ENCODE assay signal across 9 cellular contexts in the genomic region with DNA sequence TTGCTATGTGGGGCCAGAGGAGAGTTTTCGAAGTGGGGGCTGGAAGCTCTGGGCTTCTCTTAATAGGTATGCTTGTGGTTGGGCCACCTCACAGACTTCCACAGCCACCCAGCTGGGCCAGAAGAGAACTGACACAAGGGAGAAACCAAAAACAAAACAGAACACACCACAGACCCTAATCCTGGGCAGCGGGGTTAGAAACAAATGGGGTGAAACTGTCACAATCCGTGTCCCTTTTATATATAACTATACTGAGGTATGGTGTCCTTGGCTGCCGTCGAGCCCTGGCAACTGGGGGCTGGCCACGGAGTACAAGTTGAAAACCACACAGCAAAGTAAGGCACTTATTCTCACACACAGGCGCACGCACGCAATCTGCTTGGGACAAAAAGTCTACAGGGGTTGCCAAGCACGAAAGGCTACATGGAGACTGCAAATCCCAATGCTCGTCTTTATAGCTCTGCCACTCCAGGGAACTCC.
DNase-seq lines count a peak whose midpoint lies in the region; ATAC-seq and TF ChIP-seq lines count a peak whose summit lies in the region.
"Had no signal": no experiment of that assay in that cellular context is flagged by ENCODE, and none has a peak within 500 bp of the region (broad histone marks: within the 10 kb centered on the region; RNA-seq: fewer than 3 reads in every experiment).

No MANE protein-coding gene starts in this region.

- dilution Hi-C loops in mammary epithelial cell (cut with HindIII; ENCODE audit: low sequenced_read_pairs), result no loop called here

- peaks cover 7% of the 10 kb centered on the region for H3K4me1 Mint-ChIP-seq in stimulated activated naive CD8-positive, alpha-beta T cell treated with anti-CD3 and anti-CD28 coated beads, Interleukin-15, amount 100 ng/mL, for 72 hours

- CTCF ChIA-PET in mammary epithelial cell (lab: Charles Lee; ENCODE audit: low non-redundant PET), result no interaction called here

- in situ Hi-C loops in mammary epithelial cell (cut with MboI; ENCODE audit: low sequenced_read_pairs in 2 of 2), result no loop called here

- H3K4me3 ChIP-seq in HUES48 (ENCODE audit: low read depth, low read length) (no peak overlapping the region), mucosa of descending colon (no peak overlapping the region), mammary epithelial cell (replicated peaks in 1 of 3; ENCODE audit: insufficient read depth in 1 of 3, low read depth in 2 of 3, low read length in 3 of 3) (no peak overlapping the region)

- H3K4me2 ChIP-seq in mammary epithelial cell (ENCODE audit: insufficient read depth, low read depth, low read length), result no peak overlapping the region

- H3K27ac ChIP-seq in HUES48 (ENCODE audit: low read depth, low read length), result peak overlapping the region; percentile 29
- no peak overlapping the region for H3K27ac ChIP-seq in mammary epithelial cell (ENCODE audit: insufficient read depth, low read depth, low read length)

- no peak overlapping the region for H2AFZ ChIP-seq in mammary epithelial cell (ENCODE audit: low read depth, low read length)

- H3K4me3 Mint-ChIP-seq in stimulated activated naive CD8-positive, alpha-beta T cell treated with anti-CD3 and anti-CD28 coated beads, Interleukin-15, amount 100 ng/mL, for 72 hours, result no peak overlapping the region
- H3K4me3 Mint-ChIP-seq: activated T-helper 1 cell treated with anti-CD3 and anti-CD28 coated beads, Interleukin-12 subunit alpha, Interleukin-12 subunit beta, Interleukin-2, Interleukin-4 antibody, amounts not matched to agents 30 ng/mL and 10 ng/mL and 1 ng/mL, durations not matched to agents 14 hours and 24 hours and 36 hours had no signal

- no peak overlapping the region for H3K9ac ChIP-seq in HUES48 (ENCODE audit: low read depth, low read length)
- H3K9ac ChIP-seq in mammary epithelial cell (ENCODE audit: insufficient read depth, low read length), result no peak overlapping the region

- H3K9me3 Mint-ChIP-seq in stimulated activated naive CD8-positive, alpha-beta T cell treated with anti-CD3 and anti-CD28 coated beads, Interleukin-15, amount 100 ng/mL, for 72 hours, result peaks cover 0 to 8% of the 10 kb centered on the region in 2 donors

- H3K9me3 ChIP-seq in HUES48 (ENCODE audit: control insufficient read depth, insufficient read depth, low read length) (no peaks in the 10 kb centered on the region; the same call in 1 of the 2 replicates), mucosa of descending colon (no peaks in the 10 kb centered on the region), mammary epithelial cell (replicated peaks; ENCODE audit: insufficient read depth, low read length) (no peaks in the 10 kb centered on the region)

- TF ChIP-seq CTCF in mucosa of descending colon (IDR thresholded peaks at IDR 0.05) (no peak), mammary epithelial cell (conservative IDR thresholded peaks at IDR 0.05 in 1 of 2, IDR thresholded peaks at IDR 0.05 in 1 of 2; ENCODE audit: extremely low read depth in 1 of 2, insufficient read depth in 1 of 2, low read depth in 1 of 2, low read length in 2 of 2) (no peak)

- 0 out of 2 replicates have a peak, but pooled peaks cover 10% of the 10 kb centered on the region for H3K4me1 ChIP-seq in HUES48 (ENCODE audit: control insufficient read depth, insufficient read depth, low read length)
- H3K4me1 ChIP-seq in mucosa of descending colon (ENCODE audit: low read depth), result peaks cover 7% of the 10 kb centered on the region
- peaks cover 24% of the 10 kb centered on the region for H3K4me1 ChIP-seq in mammary epithelial cell (ENCODE audit: insufficient read depth, low read length)

- H3K36me3 ChIP-seq in HUES48 (ENCODE audit: control insufficient read depth, insufficient read depth, low read length), result peaks cover 11% of the 10 kb centered on the region; the same call in 1 of the 2 replicates
- H3K36me3 ChIP-seq in mucosa of descending colon (ENCODE audit: low read depth), result no peaks in the 10 kb centered on the region
- H3K36me3 ChIP-seq in mammary epithelial cell (ENCODE audit: insufficient read depth, low read length), result peaks cover 2% of the 10 kb centered on the region

- intact Hi-C loops in mucosa of descending colon (cut with DNase I, micrococcal nuclease) (no loop called here), mammary epithelial cell (cut with micrococcal nuclease) (no loop called here)

- ATAC-seq in GM18498 (IDR thresholded peaks at IDR 0.05; ENCODE audit: unreplicated experiment) (peak; percentile 49), GM21717 (IDR thresholded peaks at IDR 0.05; ENCODE audit: unreplicated experiment) (peak; percentile 60), mucosa of descending colon (peak; percentile 47)
- no peak for ATAC-seq in stimulated activated naive CD8-positive, alpha-beta T cell treated with anti-CD3 and anti-CD28 coated beads, Interleukin-15, amount 100 ng/mL, for 72 hours

- H3K27me3 ChIP-seq in HUES48 (ENCODE audit: control insufficient read depth, insufficient read depth, low read length), result no peaks in the 10 kb centered on the region
- no peaks in the 10 kb centered on the region for H3K27me3 ChIP-seq in mammary epithelial cell (ENCODE audit: insufficient read depth, low read length)

- no peaks in the 10 kb centered on the region for H3K27me3 Mint-ChIP-seq in stimulated activated naive CD8-positive, alpha-beta T cell treated with anti-CD3 and anti-CD28 coated beads, Interleukin-15, amount 100 ng/mL, for 72 hours

- 96% methylated on average over 11 of the region's 11 CpGs for WGBS in mammary epithelial cell (ENCODE audit: low coverage, missing lambda C conversion rate)

- peak overlapping the region in 1 of 2 donors; percentile 50 for H3K27ac Mint-ChIP-seq in stimulated activated naive CD8-positive, alpha-beta T cell treated with anti-CD3 and anti-CD28 coated beads, Interleukin-15, amount 100 ng/mL, for 72 hours
- H3K27ac Mint-ChIP-seq: activated T-helper 1 cell treated with anti-CD3 and anti-CD28 coated beads, Interleukin-12 subunit alpha, Interleukin-12 subunit beta, Interleukin-2, Interleukin-4 antibody, amounts not matched to agents 30 ng/mL and 10 ng/mL and 1 ng/mL, durations not matched to agents 14 hours and 24 hours and 36 hours had no signal

- DNase-seq in mucosa of descending colon (no peak), COR-L47 (lab: John Stamatoyannopoulos, UW) (no peak), OCI-M2 (lab: John Stamatoyannopoulos, UW; ENCODE audit: unreplicated experiment) (no peak), mammary epithelial cell (no peak)
- no peak for DNase-seq in stimulated activated naive CD8-positive, alpha-beta T cell treated with anti-CD3 and anti-CD28 coated beads, Interleukin-15, amount 100 ng/mL, for 72 hours

- H3K79me2 ChIP-seq in mammary epithelial cell (ENCODE audit: insufficient read depth, low read length), result no peaks in the 10 kb centered on the region

- BruUV-seq in mammary epithelial cell (replicated peaks; lab: Mats Ljungman, UMichigan), result no TSS peak

- H4K20me1 ChIP-seq in mammary epithelial cell (ENCODE audit: insufficient read depth, low read length), result no peaks in the 10 kb centered on the region
